ENCODE assay signal across 10 cellular contexts in genomic region chr11:117950320-117950719, GRCh38. TPM values are rescaled to one million over a fixed set of nuclear protein-coding genes. Genes with fewer than 3 reads are reported as not detected.
A peak's percentile ranks its signal among the peaks of the same experiment; 100 is the strongest.
DNase-seq lines count a peak whose midpoint lies in the region; ATAC-seq, FAIRE-seq and TF ChIP-seq lines count a peak whose summit lies in the region.
"Had no signal": no experiment of that assay in that cellular context is flagged by ENCODE, and none has a peak within 500 bp of the region (broad histone marks: within the 10 kb centered on the region; RNA-seq: fewer than 3 reads in every experiment).

No MANE protein-coding gene starts in this region.

- H3K27me3 Mint-ChIP-seq in activated CD8-positive, alpha-beta T cell treated with anti-CD3 and anti-CD28 coated beads, Interleukin-2, amount 10 ng/mL, durations not matched to agents 7 days and 5 days (ENCODE audit: low read depth) = no peaks in the 10 kb centered on the region
- H3K27me3 Mint-ChIP-seq in nephron progenitor cell (ENCODE audit: low read depth, poor library complexity) = peaks cover 19% of the 10 kb centered on the region

- TF ChIP-seq CTCF in BE2C (IDR thresholded peaks at IDR 0.05; ENCODE audit: low read depth, low read length) (peak; percentile 44), keratinocyte (optimal IDR thresholded peaks at IDR 0.05 in 1 of 3, IDR thresholded peaks at IDR 0.05 in 1 of 3, conservative IDR thresholded peaks at IDR 0.05 in 1 of 3; ENCODE audit: extremely low read depth in 1 of 3, insufficient read depth in 2 of 3, low read length in 3 of 3) (peak in 2 of 3 experiments; percentile 18 to 53), nephron progenitor cell (IDR thresholded peaks at IDR 0.05) (no peak), esophagus squamous epithelium (IDR thresholded peaks at IDR 0.05) (peak in 3 of 6 experiments; percentile 11 to 37 (median 18)), dorsolateral prefrontal cortex (IDR thresholded peaks at IDR 0.05 in 54 of 56, conservative IDR thresholded peaks at IDR 0.05 in 2 of 56; ENCODE audit: low read depth in 1 of 56, partially characterized antibody in 56 of 56) (peak in 2 of 56 donors; percentile 14 to 18)

- H3K36me3 Mint-ChIP-seq in activated CD8-positive, alpha-beta T cell treated with anti-CD3 and anti-CD28 coated beads, Interleukin-2, amount 10 ng/mL, durations not matched to agents 7 days and 5 days (ENCODE audit: low read depth) = peaks cover 13% of the 10 kb centered on the region
- H3K36me3 Mint-ChIP-seq in nephron progenitor cell (ENCODE audit: low read depth) = no peaks in the 10 kb centered on the region

- peak; percentile 64 for ATAC-seq in activated CD8-positive, alpha-beta T cell treated with anti-CD3 and anti-CD28 coated beads, Interleukin-2, amount 10 ng/mL, durations not matched to agents 7 days and 5 days

- no peak for TF ChIP-seq POLR2A in esophagus squamous epithelium (IDR thresholded peaks at IDR 0.05)

- no peak for DNase-seq in BE2C
- DNase-seq in Jurkat, Clone E6-1 (ENCODE audit: low read depth, low spot score) = peak; percentile 88
- DNase-seq in activated CD8-positive, alpha-beta T cell treated with anti-CD3 and anti-CD28 coated beads, Interleukin-2, amount 10 ng/mL, durations not matched to agents 7 days and 5 days = peak; percentile 84
- no peak for DNase-seq in keratinocyte (ENCODE audit: low read depth, low spot score)
- no peak for DNase-seq in nephron progenitor cell
- DNase-seq in amniotic stem cell (lab: John Stamatoyannopoulos, UW) = no peak
- no peak for DNase-seq in esophagus squamous epithelium (lab: John Stamatoyannopoulos, UW)
- no peak for DNase-seq in dorsolateral prefrontal cortex
- DNase-seq: NCI-H1436 had no signal

- WGBS in esophagus squamous epithelium, 2 donors = 11 to 16% methylated on average over 5 of the region's 5 CpGs

- no peak for FAIRE-seq in keratinocyte (lab: Jason Lieb, UNC)

- H3K4me1 ChIP-seq in BE2C = no peaks in the 10 kb centered on the region
- peaks cover 6% of the 10 kb centered on the region for H3K4me1 ChIP-seq in keratinocyte (ENCODE audit: control insufficient read depth, extremely low read depth, insufficient read depth, low read length)
- H3K4me1 ChIP-seq in esophagus squamous epithelium = peaks cover 0 to 34% (median 0%) of the 10 kb centered on the region in 3 donors

- no peaks in the 10 kb centered on the region for H4K20me1 ChIP-seq in keratinocyte (ENCODE audit: control insufficient read depth, extremely low read depth, insufficient read depth, low read length)

- no peak overlapping the region for H3K4me3 ChIP-seq in BE2C (ENCODE audit: low read depth, low read length)
- no peak overlapping the region for H3K4me3 ChIP-seq in Jurkat, Clone E6-1 (ENCODE audit: low read length)
- no peak overlapping the region for H3K4me3 ChIP-seq in keratinocyte (ENCODE audit: control insufficient read depth in 2 of 3, extremely low read depth in 1 of 3, insufficient read depth in 2 of 3, low read depth in 1 of 3, low read length in 3 of 3)
- H3K4me3 ChIP-seq in esophagus squamous epithelium = no peak overlapping the region
- H3K4me3 ChIP-seq in dorsolateral prefrontal cortex = no peak overlapping the region

- H3K36me3 ChIP-seq in BE2C (no peaks in the 10 kb centered on the region), keratinocyte (ENCODE audit: control insufficient read depth in 2 of 2, extremely low read depth in 1 of 2, insufficient read depth in 2 of 2, low read length in 2 of 2) (no peaks in the 10 kb centered on the region), esophagus squamous epithelium (no peaks in the 10 kb centered on the region)

- POLR2A ChIA-PET in activated CD8-positive, alpha-beta T cell treated with anti-CD3 and anti-CD28 coated beads, Interleukin-2, amount 10 ng/mL, durations not matched to agents 7 days and 5 days (lab: Charles Lee) = interaction anchor here (0.5 to 8.7 kb wide), 16 partner anchors 13 to 133 kb away, joined by 3 to 146 read pairs (median 18); partner anchors contain the start of genes FXYD2 and IL10RA

- no peaks in the 10 kb centered on the region for H3K9me3 Mint-ChIP-seq in activated CD8-positive, alpha-beta T cell treated with anti-CD3 and anti-CD28 coated beads, Interleukin-2, amount 10 ng/mL, durations not matched to agents 7 days and 5 days (ENCODE audit: insufficient read depth)
- no peaks in the 10 kb centered on the region for H3K9me3 Mint-ChIP-seq in nephron progenitor cell

- no peak overlapping the region for H3K9ac ChIP-seq in keratinocyte (ENCODE audit: control insufficient read depth, extremely low read depth, insufficient read depth, low read length)

- H2AFZ ChIP-seq in keratinocyte (ENCODE audit: control insufficient read depth, low read length) = no peak overlapping the region

- H3K27me3 ChIP-seq in BE2C = peaks cover 3% of the 10 kb centered on the region; the same call in 1 of the 2 replicates
- no peaks in the 10 kb centered on the region for H3K27me3 ChIP-seq in keratinocyte (ENCODE audit: control insufficient read depth, extremely low read depth, insufficient read depth, low read length)
- H3K27me3 ChIP-seq in esophagus squamous epithelium = peaks cover 0 to 20% (median 0%) of the 10 kb centered on the region in 4 donors
- H3K27me3 ChIP-seq in dorsolateral prefrontal cortex = peaks cover 0 to 6% (median 0%) of the 10 kb centered on the region in 45 donors

- H3K4me2 ChIP-seq in keratinocyte (ENCODE audit: control insufficient read depth, extremely low read depth, insufficient read depth, low read depth, low read length) = no peak overlapping the region

- peak overlapping the region; percentile 77 for H3K4me3 Mint-ChIP-seq in activated CD8-positive, alpha-beta T cell treated with anti-CD3 and anti-CD28 coated beads, Interleukin-2, amount 10 ng/mL, durations not matched to agents 7 days and 5 days
- H3K4me3 Mint-ChIP-seq in nephron progenitor cell = no peak overlapping the region

- peaks cover 95% of the 10 kb centered on the region for H3K4me1 Mint-ChIP-seq in activated CD8-positive, alpha-beta T cell treated with anti-CD3 and anti-CD28 coated beads, Interleukin-2, amount 10 ng/mL, durations not matched to agents 7 days and 5 days (ENCODE audit: low read depth)
- H3K4me1 Mint-ChIP-seq in nephron progenitor cell = peaks cover 17% of the 10 kb centered on the region

- dilution Hi-C loops in keratinocyte (cut with MboI; ENCODE audit: extremely low pct_ligation_motif_present, low sequenced_read_pairs) = no loop called here

- H3K9me3 ChIP-seq in BE2C (no peaks in the 10 kb centered on the region), keratinocyte (ENCODE audit: control insufficient read depth, low read depth, low read length) (no peaks in the 10 kb centered on the region), esophagus squamous epithelium (no peaks in the 10 kb centered on the region)

- no peaks in the 10 kb centered on the region for H3K79me2 ChIP-seq in keratinocyte (ENCODE audit: control insufficient read depth, insufficient read depth, low read length)

- intact Hi-C loops in esophagus squamous epithelium (cut with DNase I) (no loop called here), dorsolateral prefrontal cortex (cut with DNase I) (no loop called here)

- peak overlapping the region; percentile 90 for H3K27ac Mint-ChIP-seq in activated CD8-positive, alpha-beta T cell treated with anti-CD3 and anti-CD28 coated beads, Interleukin-2, amount 10 ng/mL, durations not matched to agents 7 days and 5 days
- H3K27ac Mint-ChIP-seq in nephron progenitor cell = no peak overlapping the region

- no peaks in the 10 kb centered on the region for H3K9me1 ChIP-seq in keratinocyte (ENCODE audit: control insufficient read depth, extremely low read depth, insufficient read depth, low read length)

- H3K27ac ChIP-seq in keratinocyte (ENCODE audit: control insufficient read depth, insufficient read depth, low read length) (no peak overlapping the region), esophagus squamous epithelium (peak overlapping the region in 2 of 4 donors; percentile 6 to 49), dorsolateral prefrontal cortex (no peak overlapping the region)

- CTCF ChIA-PET in activated CD8-positive, alpha-beta T cell treated with anti-CD3 and anti-CD28 coated beads, Interleukin-2, amount 10 ng/mL, durations not matched to agents 7 days and 5 days (lab: Charles Lee) = interaction anchor here (0.6 to 16.7 kb wide), 24 partner anchors 9 to 221 kb away, joined by 3 to 436 read pairs (median 8); partner anchors contain the start of genes FXYD2 and IL10RA

RNA-seq across cellular contexts. Expression of gene TMPRSS13, which starts 21.1 kb away (rescaled TPM):
- polyA plus RNA-seq in BE2C (2012; ENCODE audit: insufficient read depth, insufficient read length, low read depth) = not detected
- polyA plus RNA-seq in Jurkat, Clone E6-1 (2012; ENCODE audit: insufficient read depth, insufficient read length) = not detected
- 1 to 10 TPM; 1.8 to 2.5 TPM for total RNA-seq in activated CD8-positive, alpha-beta T cell treated with anti-CD3 and anti-CD28 coated beads, Interleukin-2, amount 10 ng/mL, durations not matched to agents 7 days and 5 days
- polyA plus RNA-seq in keratinocyte = 0.95 to 5.2 TPM (median 1.8 TPM) in 3 replicates
- 13.2 TPM for polyA plus RNA-seq in keratinocyte (2011; ENCODE audit: low read depth)
- polyA plus RNA-seq in keratinocyte (2011; cell fraction: cytosol; rRNA removed) = 0.85 and 0.90 TPM in 2 replicates
- polyA plus RNA-seq in keratinocyte (2011; cell fraction: nucleus; rRNA removed) = 1.3 and 1.4 TPM in 2 replicates
- 0.97 and 18.9 TPM in 2 replicates for polyA plus RNA-seq in keratinocyte (2012; ENCODE audit: low replicate concordance)
- 1.2 to 4.4 TPM (median 1.5 TPM) in 3 replicates for polyA minus RNA-seq in keratinocyte
- 2.1 TPM for polyA minus RNA-seq in keratinocyte (2011; cell fraction: cytosol; rRNA and poly(A)+ RNA removed)
- polyA minus RNA-seq in keratinocyte (2011; cell fraction: nucleus; rRNA and poly(A)+ RNA removed) = 1.9 and 3.2 TPM in 2 replicates
- total RNA-seq in esophagus squamous epithelium (10 to 100 TPM; 11.1 to 31.7 (median 21.0) TPM), dorsolateral prefrontal cortex (1 to 10 TPM in 1 of 120 experiments, under 1 TPM in 56, not detected in 63; 0.15 to 1.3 (median 0.35) TPM)
- total RNA-seq: renal cortical epithelial cell had no signal

RNA-seq across cellular contexts. Expression of gene IL10RA, which starts 35.9 kb away (rescaled TPM):
- polyA plus RNA-seq in BE2C (2012; ENCODE audit: insufficient read depth, insufficient read length, low read depth) = 0.32 TPM
- polyA plus RNA-seq in Jurkat, Clone E6-1 (2012; ENCODE audit: insufficient read depth, insufficient read length) = 0.88 TPM
- 100 to 1,000 TPM; 202 to 210 TPM for total RNA-seq in activated CD8-positive, alpha-beta T cell treated with anti-CD3 and anti-CD28 coated beads, Interleukin-2, amount 10 ng/mL, durations not matched to agents 7 days and 5 days
- polyA plus RNA-seq in keratinocyte = 0.04 to 0.23 TPM (median 0.14 TPM) in 3 replicates
- polyA plus RNA-seq in keratinocyte (2011; ENCODE audit: low read depth) = not detected
- 0.03 TPM in 1 of 2 replicates, not detected in the other for polyA plus RNA-seq in keratinocyte (2011; cell fraction: cytosol; rRNA removed)
- polyA plus RNA-seq in keratinocyte (2011; cell fraction: nucleus; rRNA removed) = 0.05 and 0.17 TPM in 2 replicates
- polyA plus RNA-seq in keratinocyte (2012; ENCODE audit: low replicate concordance) = 0.24 TPM in 1 of 2 replicates, not detected in the other
- 0.06 to 0.69 TPM in 2 of 3 replicates, not detected in the other for polyA minus RNA-seq in keratinocyte
- not detected for polyA minus RNA-seq in keratinocyte (2011; cell fraction: cytosol; rRNA and poly(A)+ RNA removed)
- 0.11 TPM in 1 of 2 replicates, not detected in the other for polyA minus RNA-seq in keratinocyte (2011; cell fraction: nucleus; rRNA and poly(A)+ RNA removed)
- total RNA-seq in esophagus squamous epithelium = 10 to 100 TPM in 2 of 4 donors, 1 to 10 TPM in 2; 2.2 to 21.2 (median 11.3) TPM
- total RNA-seq in dorsolateral prefrontal cortex = 10 to 100 TPM in 47 of 120 experiments, 1 to 10 TPM in 73; 3.0 to 23.1 (median 8.5) TPM

Comparison
In these comparisons a context has a peak if more than half of its experiments do, and no peak if none do; other contexts are left out.
1. DNase-seq: peak in Jurkat, Clone E6-1 (single experiment) and activated CD8-positive, alpha-beta T cell treated with anti-CD3 and anti-CD28 coated beads, Interleukin-2, amount 10 ng/mL, durations not matched to agents 7 days and 5 days (single experiment); none in BE2C (single experiment), keratinocyte (single experiment), nephron progenitor cell (single experiment), amniotic stem cell (single experiment), esophagus squamous epithelium (single experiment) and dorsolateral prefrontal cortex (0 of 10).
2. RNA of gene IL10RA, which starts 35.9 kb away (total RNA-seq): 202 to 210 TPM in activated CD8-positive, alpha-beta T cell treated with anti-CD3 and anti-CD28 coated beads, Interleukin-2, amount 10 ng/mL, durations not matched to agents 7 days and 5 days; 2.2 to 21.2 TPM in esophagus squamous epithelium and 3.0 to 23.1 TPM in dorsolateral prefrontal cortex; every median in the first group is over 4 times any median in the second.